ENCODE assay signal across 11 cellular contexts in genomic region chr10:75202321-75203096, GRCh38. TPM values are rescaled to one million over a fixed set of nuclear protein-coding genes. Genes with fewer than 3 reads are reported as not detected.
A peak's percentile ranks its signal among the peaks of the same experiment; 100 is the strongest.
DNase-seq lines count a peak whose midpoint lies in the region; ATAC-seq and TF ChIP-seq lines count a peak whose summit lies in the region.
"Had no signal": no experiment of that assay in that cellular context is flagged by ENCODE, and none has a peak within 500 bp of the region (broad histone marks: within the 10 kb centered on the region; RNA-seq: fewer than 3 reads in every experiment).

No MANE protein-coding gene starts in this region.

- H3K4me3 Mint-ChIP-seq in MCF 10A (ENCODE audit: unreplicated experiment) (no peak overlapping the region), mesothelial cell of epicardium (no peak overlapping the region)

- H3K9me3 Mint-ChIP-seq in MCF 10A (ENCODE audit: unreplicated experiment) (no peaks in the 10 kb centered on the region), mesothelial cell of epicardium (no peaks in the 10 kb centered on the region)

- H3K79me2 ChIP-seq in mammary epithelial cell (ENCODE audit: insufficient read depth, low read length) = no peaks in the 10 kb centered on the region

- H3K27me3 ChIP-seq in mammary epithelial cell (ENCODE audit: insufficient read depth, low read length) (no peaks in the 10 kb centered on the region), esophagus muscularis mucosa (no peaks in the 10 kb centered on the region), aorta (ENCODE audit: control insufficient read depth in 1 of 2, insufficient read depth in 2 of 2, low read length in 1 of 2) (no peaks in the 10 kb centered on the region)
- no peaks in the 10 kb centered on the region for H3K27me3 ChIP-seq in effector memory CD4-positive, alpha-beta T cell (replicated peaks; ENCODE audit: control insufficient read depth, insufficient read depth, low read length, poor library complexity, severe bottlenecking)
- H3K27me3 ChIP-seq: thyroid gland had no signal

- peak; percentile 81 for ATAC-seq in aorta (ENCODE audit: low FRiP score)

- TF ChIP-seq POLR2A in esophagus muscularis mucosa (IDR thresholded peaks at IDR 0.05; ENCODE audit: low read depth) = no peak

- in situ Hi-C loops in mammary epithelial cell (cut with MboI; ENCODE audit: low sequenced_read_pairs in 2 of 2) = no loop called here

- H3K4me1 Mint-ChIP-seq in MCF 10A (ENCODE audit: insufficient read depth, unreplicated experiment) (peaks cover 51% of the 10 kb centered on the region), mesothelial cell of epicardium (peaks cover 3% of the 10 kb centered on the region)

- peaks cover 33% of the 10 kb centered on the region for H3K4me1 ChIP-seq in mammary epithelial cell (ENCODE audit: insufficient read depth, low read length)
- peaks cover 17 to 26% (median 18%) of the 10 kb centered on the region in 4 donors for H3K4me1 ChIP-seq in esophagus muscularis mucosa
- H3K4me1 ChIP-seq in aorta (ENCODE audit: control insufficient read depth in 1 of 2, insufficient read depth in 2 of 2, low read length in 2 of 2) = peaks cover 0 to 3% of the 10 kb centered on the region in 2 donors
- H3K4me1 ChIP-seq in effector memory CD4-positive, alpha-beta T cell (ENCODE audit: control insufficient read depth, insufficient read depth, low read length, poor library complexity, severe bottlenecking) = no peaks in the 10 kb centered on the region

- no peak overlapping the region for H3K27ac ChIP-seq in mammary epithelial cell (ENCODE audit: insufficient read depth, low read depth, low read length)
- peak overlapping the region; percentile 65 to 74 (median 70) for H3K27ac ChIP-seq in esophagus muscularis mucosa (replicated peaks in 1 of 4)
- H3K27ac ChIP-seq in aorta (ENCODE audit: low read depth in 1 of 2, low read length in 2 of 2) = peak overlapping the region in 1 of 2 donors; percentile 25
- no peak overlapping the region for H3K27ac ChIP-seq in effector memory CD4-positive, alpha-beta T cell (ENCODE audit: insufficient read depth, low read length, poor library complexity, severe bottlenecking)
- H3K27ac ChIP-seq: thyroid gland had no signal

- intact Hi-C loops in MCF 10A (cut with micrococcal nuclease) = no loop called here
- intact Hi-C loops in mammary epithelial cell (cut with micrococcal nuclease) = no loop called here
- intact Hi-C loops in esophagus muscularis mucosa (cut with DNase I) = no loop called here
- intact Hi-C loops in aorta (cut with DNase I) = no loop called here

- peak overlapping the region; percentile 88 for H3K27ac Mint-ChIP-seq in MCF 10A (ENCODE audit: low read depth, unreplicated experiment)
- peak overlapping the region; percentile 1 for H3K27ac Mint-ChIP-seq in mesothelial cell of epicardium

- dilution Hi-C loops in mammary epithelial cell (cut with HindIII; ENCODE audit: low sequenced_read_pairs) = no loop called here

- H3K4me3 ChIP-seq in mammary epithelial cell (replicated peaks in 1 of 3; ENCODE audit: insufficient read depth in 1 of 3, low read depth in 2 of 3, low read length in 3 of 3) (no peak overlapping the region), esophagus muscularis mucosa (no peak overlapping the region), aorta (ENCODE audit: low read length in 2 of 2) (no peak overlapping the region)
- H3K4me3 ChIP-seq in effector memory CD4-positive, alpha-beta T cell (ENCODE audit: insufficient read depth, low read depth, low read length, poor library complexity, severe bottlenecking) = no peak overlapping the region
- H3K4me3 ChIP-seq: thyroid gland had no signal

- no TSS peak for BruUV-seq in MCF 10A (replicated peaks; lab: Mats Ljungman, UMichigan)
- no TSS peak for BruUV-seq in mammary epithelial cell (replicated peaks; lab: Mats Ljungman, UMichigan)

- CTCF ChIA-PET in MCF 10A (lab: Yijun Ruan, JAX) (interaction anchor here (0.5 to 0.7 kb wide), 2 partner anchors 56 to 845 kb away, joined by 3 read pairs; no protein-coding TSS in a partner anchor), mammary epithelial cell (lab: Charles Lee; ENCODE audit: low non-redundant PET) (no interaction called here)

- no peaks in the 10 kb centered on the region for H3K27me3 Mint-ChIP-seq in MCF 10A (ENCODE audit: insufficient read depth, unreplicated experiment)
- no peaks in the 10 kb centered on the region for H3K27me3 Mint-ChIP-seq in mesothelial cell of epicardium (ENCODE audit: low read depth)

- no peaks in the 10 kb centered on the region for H3K36me3 ChIP-seq in mammary epithelial cell (ENCODE audit: insufficient read depth, low read length)
- H3K36me3 ChIP-seq in esophagus muscularis mucosa = no peaks in the 10 kb centered on the region
- no peaks in the 10 kb centered on the region for H3K36me3 ChIP-seq in aorta (ENCODE audit: control insufficient read depth in 1 of 2, insufficient read depth in 2 of 2, low read length in 1 of 2)
- no peaks in the 10 kb centered on the region for H3K36me3 ChIP-seq in effector memory CD4-positive, alpha-beta T cell (ENCODE audit: control insufficient read depth, insufficient read depth, low read length)
- H3K36me3 ChIP-seq: thyroid gland had no signal

- H3K36me3 Mint-ChIP-seq in MCF 10A (ENCODE audit: insufficient read depth, unreplicated experiment) = peaks cover 9% of the 10 kb centered on the region
- peaks cover 4% of the 10 kb centered on the region for H3K36me3 Mint-ChIP-seq in mesothelial cell of epicardium

- 13% methylated on average over 1 of the region's 1 CpG for WGBS in mammary epithelial cell (ENCODE audit: low coverage, missing lambda C conversion rate)
- 50% methylated on average over 1 of the region's 1 CpG for WGBS in esophagus muscularis mucosa
- 4 to 8% methylated on average over 1 of the region's 1 CpG for WGBS in aorta, 2 donors

- no peak for TF ChIP-seq CTCF in MCF 10A (IDR thresholded peaks at IDR 0.05; ENCODE audit: unreplicated experiment)
- no peak for TF ChIP-seq CTCF in mammary epithelial cell (conservative IDR thresholded peaks at IDR 0.05 in 1 of 2, IDR thresholded peaks at IDR 0.05 in 1 of 2; ENCODE audit: extremely low read depth in 1 of 2, insufficient read depth in 1 of 2, low read depth in 1 of 2, low read length in 2 of 2)
- TF ChIP-seq CTCF in esophagus muscularis mucosa (IDR thresholded peaks at IDR 0.05) = no peak
- no peak for TF ChIP-seq CTCF in mesothelial cell of epicardium (IDR thresholded peaks at IDR 0.05; ENCODE audit: unreplicated experiment)

- no peak for TF ChIP-seq EP300 in esophagus muscularis mucosa (IDR thresholded peaks at IDR 0.05)

- peak; percentile 67 for DNase-seq in MCF 10A (ENCODE audit: unreplicated experiment)
- DNase-seq in mammary epithelial cell = no peak
- no peak for DNase-seq in esophagus muscularis mucosa (ENCODE audit: extremely low spot score)
- DNase-seq in mesothelial cell of epicardium (ENCODE audit: low spot score in 2 of 2, unreplicated experiment in 2 of 2) = no peak
- DNase-seq in aorta = peak; percentile 85 to 86
- DNase-seq in activated CD8-positive, alpha-beta memory T cell treated with anti-CD3 and anti-CD28 coated beads, Interleukin-2, amount 50 U/mL, for 48 hours = no peak
- no peak for DNase-seq in globus pallidus (ENCODE audit: low spot score)
- no peak for DNase-seq in effector memory CD4-positive, alpha-beta T cell
- DNase-seq: ACHN, NCI-H146 had no signal

- H3K9ac ChIP-seq in mammary epithelial cell (ENCODE audit: insufficient read depth, low read length) = no peak overlapping the region

- POLR2A ChIA-PET in MCF 10A (lab: Yijun Ruan, JAX) = interaction anchor here (0.7 to 18.0 kb wide), 5 partner anchors 9 to 178 kb away, joined by 3 to 615 read pairs (median 41); partner anchors contain the start of genes COMTD1 and VDAC2

- H4K20me1 ChIP-seq in mammary epithelial cell (ENCODE audit: insufficient read depth, low read length) = no peaks in the 10 kb centered on the region

- H3K9me3 ChIP-seq in mammary epithelial cell (replicated peaks; ENCODE audit: insufficient read depth, low read length) (no peaks in the 10 kb centered on the region), esophagus muscularis mucosa (no peaks in the 10 kb centered on the region), aorta (ENCODE audit: control insufficient read depth, low read length) (no peaks in the 10 kb centered on the region)
- H3K9me3 ChIP-seq in effector memory CD4-positive, alpha-beta T cell (ENCODE audit: control insufficient read depth, low read length) = no peaks in the 10 kb centered on the region
- H3K9me3 ChIP-seq: thyroid gland had no signal

- no peak overlapping the region for H3K4me2 ChIP-seq in mammary epithelial cell (ENCODE audit: insufficient read depth, low read depth, low read length)

- no peak overlapping the region for H2AFZ ChIP-seq in mammary epithelial cell (ENCODE audit: low read depth, low read length)

RNA-seq across cellular contexts. Expression of gene VDAC2, which starts 8.1 kb away (rescaled TPM):
- total RNA-seq in MCF 10A (2022) (303 and 310 TPM in 2 replicates), mammary epithelial cell (100 to 1,000 TPM; 230 to 262 TPM), esophagus muscularis mucosa (100 to 1,000 TPM; 194 to 260 (median 234) TPM), mesothelial cell of epicardium (144 to 154 TPM (median 149 TPM) in 3 replicates), aorta (100 to 1,000 TPM; 103 to 108 TPM)
- polyA plus RNA-seq in mammary epithelial cell (150 TPM), aorta (100 to 1,000 TPM; 120 to 183 TPM)
- 119 TPM for polyA minus RNA-seq in mammary epithelial cell

RNA-seq across cellular contexts. Expression of gene COMTD1, which starts 33.2 kb away (rescaled TPM):
- total RNA-seq in MCF 10A (2022) (18.3 and 34.3 TPM in 2 replicates), mammary epithelial cell (10 to 100 TPM; 20.0 to 26.3 TPM), esophagus muscularis mucosa (10 to 100 TPM; 23.7 to 44.5 (median 28.1) TPM), mesothelial cell of epicardium (13.9 to 14.7 TPM (median 13.9 TPM) in 3 replicates), aorta (10 to 100 TPM; 12.9 to 14.3 TPM)
- polyA plus RNA-seq in mammary epithelial cell (20.5 TPM), aorta (10 to 100 TPM; 31.1 to 60.8 TPM)
- polyA minus RNA-seq in mammary epithelial cell = 1.0 TPM

Comparison
In these comparisons a context has a peak if more than half of its experiments do, and no peak if none do; other contexts are left out.
1. DNase-seq: peak in MCF 10A (single experiment) and aorta (2 of 2); none in mammary epithelial cell (single experiment), esophagus muscularis mucosa (single experiment), mesothelial cell of epicardium (0 of 2), activated CD8-positive, alpha-beta memory T cell treated with anti-CD3 and anti-CD28 coated beads, Interleukin-2, amount 50 U/mL, for 48 hours (single experiment), globus pallidus (single experiment) and effector memory CD4-positive, alpha-beta T cell (0 of 3).
2. H3K27ac ChIP-seq: peak in esophagus muscularis mucosa (4 of 4); none in mammary epithelial cell (single experiment) and effector memory CD4-positive, alpha-beta T cell (single experiment).